Comparison of ENCODE assay signal across 7 cellular contexts in the genomic region with DNA sequence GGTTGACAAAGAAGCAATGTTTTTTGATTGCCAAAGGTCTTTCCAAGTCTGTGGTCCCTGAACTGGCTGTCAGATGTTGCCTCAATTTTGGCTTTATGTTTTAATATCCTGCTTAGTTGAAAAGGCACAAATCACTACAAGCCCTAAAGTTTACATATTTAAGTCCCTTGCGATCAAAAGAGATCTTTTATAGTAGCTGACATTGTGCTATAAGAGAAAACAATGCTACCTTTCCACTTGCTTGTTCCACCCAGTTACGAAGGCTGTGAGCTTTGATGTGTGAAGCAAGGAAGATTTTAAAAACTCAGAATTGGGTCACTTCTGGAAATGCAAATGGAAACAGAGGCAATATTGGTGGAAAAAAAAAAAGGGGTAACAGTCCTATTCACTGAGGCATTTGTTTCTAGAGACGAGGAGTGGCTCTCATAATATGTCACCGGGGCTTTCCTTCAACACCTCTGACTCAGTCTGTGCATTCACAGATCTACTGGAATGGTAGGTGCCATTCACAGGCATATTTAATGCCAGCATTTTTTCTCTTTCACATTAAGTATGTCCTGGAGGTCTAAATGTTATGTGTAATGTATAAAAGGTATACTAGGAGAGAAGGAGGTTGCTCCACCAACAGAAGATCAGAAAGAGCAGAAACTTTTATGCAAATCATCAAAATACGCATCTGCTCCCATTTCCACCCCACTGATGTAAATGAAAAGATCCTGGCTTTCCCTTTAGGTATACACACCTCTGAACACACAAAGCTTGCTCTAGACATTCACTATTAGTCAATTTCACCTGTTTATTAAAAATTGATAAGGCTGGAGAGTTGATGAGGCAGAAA.
DNase-seq lines count a peak whose midpoint lies in the region; ATAC-seq and TF ChIP-seq lines count a peak whose summit lies in the region.

No MANE protein-coding gene starts in this region.

- ATAC-seq in GM18909 (IDR thresholded peaks at IDR 0.05; ENCODE audit: poor library complexity, unreplicated experiment) (peak; percentile 95), GM21737 (IDR thresholded peaks at IDR 0.05; ENCODE audit: unreplicated experiment) (peak; percentile 77), left cardiac atrium (no peak)

- H3K36me3 ChIP-seq in muscle layer of duodenum (ENCODE audit: control insufficient read depth in 1 of 2, insufficient read depth in 2 of 2, low read length in 2 of 2) (no peaks in the 10 kb centered on the region), WERI-Rb-1 (no peaks in the 10 kb centered on the region)

- no peak for TF ChIP-seq CTCF in WERI-Rb-1 (IDR thresholded peaks at IDR 0.05; ENCODE audit: low read depth, low read length)

- H3K9me3 ChIP-seq in muscle layer of duodenum (ENCODE audit: control insufficient read depth in 1 of 2, low read length in 2 of 2) (no peaks in the 10 kb centered on the region), WERI-Rb-1 (ENCODE audit: severe bottlenecking) (no peaks in the 10 kb centered on the region)

- H3K27me3 ChIP-seq in muscle layer of duodenum (ENCODE audit: low read depth, low read length) (no peaks in the 10 kb centered on the region), WERI-Rb-1 (ENCODE audit: insufficient read depth, low read depth, severe bottlenecking) (no peaks in the 10 kb centered on the region)

- intact Hi-C loops in left cardiac atrium (cut with DNase I) = no loop called here

- H3K4me3 ChIP-seq in muscle layer of duodenum (ENCODE audit: low read depth in 1 of 2, low read length in 2 of 2) (no peak overlapping the region), WERI-Rb-1 (ENCODE audit: low read depth, low read length) (no peak overlapping the region)

- DNase-seq in HT-29 (ENCODE audit: low spot score) (peak; percentile 28), T-helper 9 cell (no peak), left cardiac atrium (no peak), WERI-Rb-1 (no peak)

- H3K27ac ChIP-seq in muscle layer of duodenum (ENCODE audit: low read length) (peak overlapping the region; percentile 14), WERI-Rb-1 (no peak overlapping the region)

- peaks cover 0 to 7% of the 10 kb centered on the region in 2 donors for H3K4me1 ChIP-seq in muscle layer of duodenum (ENCODE audit: control insufficient read depth in 1 of 2, insufficient read depth in 2 of 2, low read length in 2 of 2)

Comparison
In these comparisons a context has a peak if more than half of its experiments do, and no peak if none do; other contexts are left out.
1. ATAC-seq: peak in GM18909 (single experiment) and GM21737 (single experiment); none in left cardiac atrium (0 of 2).